8 cellular contexts compared by ENCODE assay signal in genomic region chr2:199739413-199740110, GRCh38.
DNase-seq lines count a peak whose midpoint lies in the region; ATAC-seq and TF ChIP-seq lines count a peak whose summit lies in the region.

No MANE protein-coding gene starts in this region.

- peak; percentile 58 for DNase-seq in DND-41
- DNase-seq in H4 (ENCODE audit: low spot score) = peak; percentile 56
- DNase-seq in NCI-H2227 treated with DMSO at 0.1 percent for 48 hours (lab: John Stamatoyannopoulos, UW) = peak; percentile 52
- DNase-seq in activated CD4-positive, alpha-beta T cell treated with anti-CD3 and anti-CD28 coated beads, Interleukin-2, amount 50 U/mL, for 48 hours = peak; percentile 77 to 83
- DNase-seq in effector CD8-positive, alpha-beta T cell (lab: John Stamatoyannopoulos, UW) = peak; percentile 31
- peak; percentile 62 for DNase-seq in mesenchymal stem cell
- peak; percentile 4 to 26 for DNase-seq in stimulated activated CD8-positive, alpha-beta memory T cell treated with anti-CD3 and anti-CD28 coated beads, Interleukin-15, amount 100 ng/mL, for 4 hours (ENCODE audit: low read depth in 2 of 2)

- H2AK5ac ChIP-seq in mesenchymal stem cell (ENCODE audit: low read length, severe bottlenecking) = no peak overlapping the region

- H3K14ac ChIP-seq in mesenchymal stem cell (ENCODE audit: low read length in 2 of 2) = no peak overlapping the region

- H2BK120ac ChIP-seq in mesenchymal stem cell (ENCODE audit: low read depth, low read length) = no peak overlapping the region

- H3K27me3 ChIP-seq in DND-41 (ENCODE audit: insufficient read depth, low read length, poor library complexity) (peaks cover 21% of the 10 kb centered on the region), mesenchymal stem cell (ENCODE audit: control insufficient read depth in 1 of 2, insufficient read depth in 1 of 2, low read length in 2 of 2) (peaks cover 3 to 5% of the 10 kb centered on the region in 2 experiments)

- peak overlapping the region in 1 of 2 experiments; percentile 54 for H2BK12ac ChIP-seq in mesenchymal stem cell (ENCODE audit: low read length in 2 of 2)

- peak overlapping the region in 1 of 2 experiments; percentile 44 for H3K4ac ChIP-seq in mesenchymal stem cell (ENCODE audit: low read depth in 1 of 2, low read length in 2 of 2)

- peak; percentile 94 for TF ChIP-seq CTCF in DND-41 (IDR thresholded peaks at IDR 0.05; ENCODE audit: borderline replicate concordance, extremely low read depth, low read length, poor library complexity, severe bottlenecking)

- no peaks in the 10 kb centered on the region for H3K79me2 ChIP-seq in DND-41 (ENCODE audit: insufficient read depth, low read length)

- no peak overlapping the region for H2BK15ac ChIP-seq in mesenchymal stem cell (ENCODE audit: low read depth, poor library complexity, severe bottlenecking)

- H3K9me3 ChIP-seq in DND-41 (ENCODE audit: insufficient read depth, low read length, severe bottlenecking) (no peaks in the 10 kb centered on the region), mesenchymal stem cell (ENCODE audit: control insufficient read depth, low read length) (no peaks in the 10 kb centered on the region)

- no peak overlapping the region for H4K91ac ChIP-seq in mesenchymal stem cell (ENCODE audit: low read length)

- ATAC-seq in DND-41 (ENCODE audit: insufficient read depth, low read depth) (peak; percentile 58; the same call in 1 of the 3 replicates), HG02642 (IDR thresholded peaks at IDR 0.05; ENCODE audit: poor library complexity, unreplicated experiment) (no peak)

- H3K23ac ChIP-seq in mesenchymal stem cell (ENCODE audit: low read length in 2 of 2) = no peak overlapping the region

- H3K4me2 ChIP-seq in DND-41 (ENCODE audit: insufficient read depth, low read length) (no peak overlapping the region), mesenchymal stem cell (ENCODE audit: low read length, poor library complexity, severe bottlenecking) (peak overlapping the region; percentile 47)

- no peaks in the 10 kb centered on the region for H4K20me1 ChIP-seq in DND-41 (ENCODE audit: insufficient read depth, low read length)

- no peak overlapping the region for H2AFZ ChIP-seq in DND-41 (ENCODE audit: low read depth, low read length)
- H2AFZ ChIP-seq in mesenchymal stem cell (ENCODE audit: low read depth, low read length) = no peak overlapping the region

- H3K36me3 ChIP-seq in DND-41 (ENCODE audit: insufficient read depth, low read length) (no peaks in the 10 kb centered on the region), mesenchymal stem cell (ENCODE audit: control insufficient read depth in 1 of 2, insufficient read depth in 2 of 2, low read depth in 1 of 2, low read length in 2 of 2) (no peaks in the 10 kb centered on the region)

- H3K27ac ChIP-seq in DND-41 (ENCODE audit: low read length) = no peak overlapping the region
- H3K27ac ChIP-seq in mesenchymal stem cell (ENCODE audit: low read length, poor library complexity, severe bottlenecking) = no peak overlapping the region

- H2BK5ac ChIP-seq in mesenchymal stem cell (ENCODE audit: low read depth, low read length, poor library complexity, severe bottlenecking) = no peak overlapping the region

- WGBS in mesenchymal stem cell = 36% methylated on average over 15 of the region's 15 CpGs

- H3K79me1 ChIP-seq in mesenchymal stem cell (replicated peaks; ENCODE audit: low read length, poor library complexity, severe bottlenecking) = no peaks in the 10 kb centered on the region

- H3K4me3 ChIP-seq in DND-41 (ENCODE audit: low read depth in 1 of 2, low read length in 2 of 2) = no peak overlapping the region
- H3K4me3 ChIP-seq in mesenchymal stem cell (ENCODE audit: insufficient read depth in 1 of 2, low read depth in 1 of 2, low read length in 2 of 2) = no peak overlapping the region

- no peaks in the 10 kb centered on the region for H3K4me1 ChIP-seq in DND-41 (ENCODE audit: insufficient read depth, low read length)
- no peaks in the 10 kb centered on the region for H3K4me1 ChIP-seq in mesenchymal stem cell (ENCODE audit: control insufficient read depth, insufficient read depth, low read depth, low read length)

- H3K18ac ChIP-seq in mesenchymal stem cell (ENCODE audit: low read depth in 1 of 2, low read length in 2 of 2) = peak overlapping the region; percentile 34 to 67

- H3K9ac ChIP-seq in DND-41 (ENCODE audit: low read depth, low read length) (no peak overlapping the region), mesenchymal stem cell (ENCODE audit: low read length) (peak overlapping the region; percentile 53)

- no peak overlapping the region for H4K8ac ChIP-seq in mesenchymal stem cell (ENCODE audit: low read length)

Comparison
In these comparisons a context has a peak if more than half of its experiments do, and no peak if none do; other contexts are left out.
1. DNase-seq: peak in every context shown above with its lines; median percentile 80 in activated CD4-positive, alpha-beta T cell treated with anti-CD3 and anti-CD28 coated beads, Interleukin-2, amount 50 U/mL, for 48 hours; 62 in mesenchymal stem cell; 58 in DND-41; 56 in H4; 52 in NCI-H2227 treated with DMSO at 0.1 percent for 48 hours; 31 in effector CD8-positive, alpha-beta T cell; 15 in stimulated activated CD8-positive, alpha-beta memory T cell treated with anti-CD3 and anti-CD28 coated beads, Interleukin-15, amount 100 ng/mL, for 4 hours.